26 cellular contexts compared by ENCODE assay signal in the genomic region with DNA sequence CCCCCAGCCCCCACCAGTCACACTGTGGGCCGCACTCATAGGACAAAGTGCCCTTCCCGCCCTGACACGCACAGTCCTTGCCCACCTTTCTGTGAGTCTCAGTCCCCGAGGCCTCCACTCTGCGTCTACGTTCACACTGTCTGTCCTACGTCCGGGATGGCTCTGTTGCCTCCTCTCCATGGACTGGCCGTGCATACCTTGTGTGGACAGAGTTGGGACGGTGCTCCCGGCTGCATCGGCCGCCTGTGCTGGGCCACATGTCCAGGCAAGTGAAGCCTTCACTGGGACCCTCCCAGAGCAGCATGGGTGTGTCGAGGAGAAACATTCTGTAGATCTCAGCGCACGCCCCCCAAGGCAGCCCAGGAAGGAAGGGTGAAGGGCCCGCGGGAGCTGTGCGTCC.
"Had no signal": no experiment of that assay in that cellular context is flagged by ENCODE, and none has a peak within 500 bp of the region (broad histone marks: within the 10 kb centered on the region; RNA-seq: fewer than 3 reads in every experiment).

No MANE protein-coding gene starts in this region.

- H3K79me2 ChIP-seq: hepatocyte had no signal

- DNase-seq: dorsolateral prefrontal cortex; effector CD4-positive, alpha-beta T cell; foreskin keratinocyte; heart left ventricle; left cardiac atrium; left lung; mammary epithelial cell; mesendoderm; midbrain; naive thymus-derived CD4-positive, alpha-beta T cell; occipital lobe; right lobe of liver; small intestine; stimulated activated CD4-positive, alpha-beta T cell treated with anti-CD3 and anti-CD28 coated beads, Interleukin-1b, Interleukin-23, amount 100 ng/mL, for 48 hours; stimulated activated CD4-positive, alpha-beta T cell treated with anti-CD3 and anti-CD28 coated beads, Interleukin-4, amount 100 ng/mL, for 1 hour; stimulated activated CD8-positive, alpha-beta memory T cell treated with anti-CD3 and anti-CD28 coated beads, Interleukin-4, amount 100 ng/mL, for 48 hours; stimulated activated naive CD4-positive, alpha-beta T cell; stimulated activated naive CD8-positive, alpha-beta T cell treated with anti-CD3 and anti-CD28 coated beads, Interleukin-15, amount 100 ng/mL, for 72 hours; thyroid gland had no signal

- H3K4me2 ChIP-seq: hepatocyte had no signal

- H3K9me3 Mint-ChIP-seq: nephron; stimulated activated naive CD8-positive, alpha-beta T cell treated with anti-CD3 and anti-CD28 coated beads, Interleukin-15, amount 100 ng/mL, for 72 hours; type B pancreatic cell had no signal

- ATAC-seq: foreskin keratinocyte; gastroesophageal sphincter; heart left ventricle; left cardiac atrium; left lung; naive thymus-derived CD4-positive, alpha-beta T cell; pancreas; right lobe of liver; stimulated activated naive CD8-positive, alpha-beta T cell treated with anti-CD3 and anti-CD28 coated beads, Interleukin-15, amount 100 ng/mL, for 72 hours had no signal

- H3K27ac Mint-ChIP-seq: nephron; progenitor cell of endocrine pancreas; stimulated activated naive CD8-positive, alpha-beta T cell treated with anti-CD3 and anti-CD28 coated beads, Interleukin-15, amount 100 ng/mL, for 72 hours; type B pancreatic cell had no signal

- H3K4me3 Mint-ChIP-seq: nephron; stimulated activated naive CD8-positive, alpha-beta T cell treated with anti-CD3 and anti-CD28 coated beads, Interleukin-15, amount 100 ng/mL, for 72 hours; type B pancreatic cell had no signal

- H3K27ac ChIP-seq: dorsolateral prefrontal cortex, esophagus muscularis mucosa, foreskin keratinocyte, gastroesophageal sphincter, heart left ventricle, hepatocyte, left lung, pancreas, right lobe of liver, thyroid gland had no signal

- H3K9me3 ChIP-seq: esophagus muscularis mucosa, gastroesophageal sphincter, heart left ventricle, left lung, pancreas, right lobe of liver, thyroid gland had no signal

- H2AFZ ChIP-seq: hepatocyte had no signal

- H3K4me1 ChIP-seq: foreskin keratinocyte, left lung had no signal

- H3K27me3 ChIP-seq: dorsolateral prefrontal cortex, esophagus muscularis mucosa, foreskin keratinocyte, gastroesophageal sphincter, heart left ventricle, hepatocyte, left lung, pancreas, right lobe of liver, thyroid gland had no signal

- H3K27me3 Mint-ChIP-seq: naive thymus-derived CD4-positive, alpha-beta T cell; stimulated activated naive CD8-positive, alpha-beta T cell treated with anti-CD3 and anti-CD28 coated beads, Interleukin-15, amount 100 ng/mL, for 72 hours had no signal
